In the genomic region with DNA sequence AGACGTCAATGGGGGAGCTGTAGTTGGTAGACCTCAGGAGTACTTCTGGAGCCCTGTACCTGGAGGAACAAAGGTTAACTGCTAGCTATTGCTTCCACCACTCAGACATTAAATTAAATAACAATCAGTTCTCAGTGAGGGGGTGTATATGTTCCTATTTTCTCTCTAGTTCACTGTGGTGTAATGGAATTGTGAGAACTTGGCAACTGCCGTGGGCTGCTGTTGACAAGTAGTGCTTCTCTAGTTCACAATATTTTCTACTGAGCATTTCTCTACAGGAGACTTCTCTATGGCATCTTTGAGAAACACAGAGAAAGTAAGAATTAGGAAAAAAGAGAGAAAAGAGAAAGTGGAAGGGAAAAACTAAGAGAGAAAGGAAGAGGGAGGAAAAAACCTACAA, we compare ENCODE assay signal across 33 cellular contexts. TPM values are rescaled to one million over a fixed set of nuclear protein-coding genes. Genes with fewer than 3 reads are reported as not detected.
DNase-seq lines count a peak whose midpoint lies in the region; TF ChIP-seq lines count a peak whose summit lies in the region.
"Had no signal": no experiment of that assay in that cellular context is flagged by ENCODE, and none has a peak within 500 bp of the region (broad histone marks: within the 10 kb centered on the region; RNA-seq: fewer than 3 reads in every experiment).

No MANE protein-coding gene starts in this region.

- H3K4me1 ChIP-seq in HEK293 (ENCODE audit: control insufficient read depth, insufficient read depth, low read length): no peaks in the 10 kb centered on the region
- H3K4me1 ChIP-seq: A549; BLaER1; BLaER1 treated with 17β-estradiol and CSF1 and Interleukin-3, amounts not matched to agents 10 nM and 100 nM had no signal

- no peak overlapping the region for H3K4me3 ChIP-seq in HEK293 (ENCODE audit: low read depth, low read length)
- H3K4me3 ChIP-seq in dorsolateral prefrontal cortex: no peak overlapping the region
- H3K4me3 ChIP-seq: A549; BLaER1; BLaER1 treated with 17β-estradiol and CSF1 and Interleukin-3, amounts not matched to agents 10 nM and 100 nM had no signal

- DNase-seq in Ammon's horn (ENCODE audit: low spot score) (peak; percentile 40), dorsolateral prefrontal cortex (peak in 2 of 10 donors; percentile 45), NCI-H1436 treated with DMSO at 0.1 percent for 48 hours (lab: John Stamatoyannopoulos, UW) (no peak), SIG-M5 treated with dmso at 0.1 percent for 504 hours (lab: John Stamatoyannopoulos, UW; ENCODE audit: unreplicated experiment) (no peak)
- no peak for DNase-seq in activated T-cell treated with anti-CD3 and anti-CD28 coated beads, Interleukin-2, amount 50 U/mL, for 24 hours
- DNase-seq: 8988T; ACHN; AML-193; BE2C; C1 segment of cervical spinal cord; Caco-2; Calu3; CD4-positive, alpha-beta memory T cell; CD4-positive, alpha-beta T cell; CD4-positive, CD25-positive, alpha-beta regulatory T cell; CD8-positive, alpha-beta memory T cell; CD8-positive, alpha-beta T cell; COR-L47; DMS 273 treated with DMSO at 0.1 percent for 48 hours; DMS153; DMS53; DMS79; DMS79 treated with DMSO at 0.1 percent for 48 hours; DND-41; EL had no signal

- peaks cover 41% of the 10 kb centered on the region for H3K36me3 Mint-ChIP-seq in activated T-cell treated with anti-CD3 and anti-CD28 coated beads, Interleukin-2, amount 50 U/mL, for 24 hours (ENCODE audit: low read depth)

- no peaks in the 10 kb centered on the region for H3K9me3 Mint-ChIP-seq in activated T-cell treated with anti-CD3 and anti-CD28 coated beads, Interleukin-2, amount 50 U/mL, for 24 hours
- H3K9me3 Mint-ChIP-seq: CD4-positive, alpha-beta memory T cell; CD4-positive, alpha-beta T cell; CD8-positive, alpha-beta memory T cell; CD8-positive, alpha-beta T cell had no signal

- H3K27me3 Mint-ChIP-seq in activated T-cell treated with anti-CD3 and anti-CD28 coated beads, Interleukin-2, amount 50 U/mL, for 24 hours: no peaks in the 10 kb centered on the region
- H3K27me3 Mint-ChIP-seq: B cell; CD4-positive, alpha-beta memory T cell; CD4-positive, alpha-beta T cell; CD4-positive, CD25-positive, alpha-beta regulatory T cell; CD8-positive, alpha-beta memory T cell had no signal

- no peaks in the 10 kb centered on the region for H3K9me3 ChIP-seq in HEK293 (ENCODE audit: control insufficient read depth, insufficient read depth, low read depth, low read length)
- H3K9me3 ChIP-seq: A549; BE2C; BLaER1; BLaER1 treated with 17β-estradiol and CSF1 and Interleukin-3, amounts not matched to agents 10 nM and 100 nM; Caco-2 had no signal

- H3K4me3 Mint-ChIP-seq in activated T-cell treated with anti-CD3 and anti-CD28 coated beads, Interleukin-2, amount 50 U/mL, for 24 hours: no peak overlapping the region
- H3K4me3 Mint-ChIP-seq: B cell; CD14-positive monocyte; CD4-positive, alpha-beta memory T cell; CD4-positive, alpha-beta T cell; CD4-positive, CD25-positive, alpha-beta regulatory T cell; CD8-positive, alpha-beta memory T cell; CD8-positive, alpha-beta T cell had no signal

- H3K4me1 Mint-ChIP-seq in activated T-cell treated with anti-CD3 and anti-CD28 coated beads, Interleukin-2, amount 50 U/mL, for 24 hours (ENCODE audit: low read depth): peaks cover 9% of the 10 kb centered on the region
- H3K4me1 Mint-ChIP-seq: B cell, CD14-positive monocyte had no signal

- no peaks in the 10 kb centered on the region for H3K27me3 ChIP-seq in dorsolateral prefrontal cortex
- H3K27me3 ChIP-seq: BE2C; BLaER1; BLaER1 treated with 17β-estradiol and CSF1 and Interleukin-3, amounts not matched to agents 10 nM and 100 nM had no signal

- no peak overlapping the region for H3K27ac ChIP-seq in HEK293 (ENCODE audit: extremely low read depth, low read depth, low read length)
- H3K27ac ChIP-seq in dorsolateral prefrontal cortex: peak overlapping the region in 33 of 59 donors; percentile 0 to 71 (median 25)
- H3K27ac ChIP-seq: 22Rv1; A549; BLaER1; BLaER1 treated with 17β-estradiol and CSF1 and Interleukin-3, amounts not matched to agents 10 nM and 100 nM; C4-2B had no signal

- CTCF ChIA-PET in HEK293 (lab: Yijun Ruan, JAX): interaction anchor here (1.1 kb wide), 1 partner anchor 22 kb away, joined by 5 read pairs; no protein-coding TSS in a partner anchor

- no peak overlapping the region for H3K27ac Mint-ChIP-seq in activated T-cell treated with anti-CD3 and anti-CD28 coated beads, Interleukin-2, amount 50 U/mL, for 24 hours
- H3K27ac Mint-ChIP-seq: B cell; CD4-positive, alpha-beta T cell; CD4-positive, CD25-positive, alpha-beta regulatory T cell; CD8-positive, alpha-beta memory T cell; CD8-positive, alpha-beta T cell had no signal

- TF ChIP-seq CTCF in HEK293 (tag by site-specific recombination; IDR thresholded peaks at IDR 0.05) (no peak), dorsolateral prefrontal cortex (IDR thresholded peaks at IDR 0.05 in 54 of 56, conservative IDR thresholded peaks at IDR 0.05 in 2 of 56; ENCODE audit: low read depth in 1 of 56, partially characterized antibody in 56 of 56) (no peak)

- POLR2A ChIA-PET in HEK293 (lab: Yijun Ruan, JAX): no interaction called here

- peaks cover 11 to 28% of the 10 kb centered on the region in 2 experiments for H3K36me3 ChIP-seq in HEK293 (ENCODE audit: control insufficient read depth in 2 of 2, insufficient read depth in 1 of 2, low read length in 2 of 2)

- intact Hi-C loops in dorsolateral prefrontal cortex (cut with DNase I): no loop called here

TF ChIP-seq in HEK293, 187 proteins besides CTCF, POLR2A, EP300 and RAD21:
- TF ChIP-seq ZNF23 (tag by site-specific recombination; IDR thresholded peaks at IDR 0.05; ENCODE audit: borderline replicate concordance) (no peak), ZNF341 (tag by site-specific recombination; IDR thresholded peaks at IDR 0.05; ENCODE audit: low read depth) (no peak), PRDM1 (tag by site-specific recombination; IDR thresholded peaks at IDR 0.05) (peak; percentile 83)

RNA-seq across cellular contexts. Expression of a gene that starts 23.4 kb away (rescaled TPM):
- 10 to 100 TPM; 26.7 to 82.7 (median 57.8) TPM for total RNA-seq in dorsolateral prefrontal cortex
- total RNA-seq: CD4-positive, alpha-beta memory T cell had no signal

RNA-seq across cellular contexts. Expression of a gene that starts 43.2 kb away (rescaled TPM):
- 10 to 100 TPM in 116 of 120 experiments, 1 to 10 TPM in 4; 9.1 to 27.8 (median 14.9) TPM for total RNA-seq in dorsolateral prefrontal cortex

RNA-seq across cellular contexts. Expression of a gene that starts 46.8 kb away (rescaled TPM):
- 100 to 1,000 TPM in 115 of 120 experiments, 10 to 100 TPM in 5; 91.4 to 209 (median 146) TPM for total RNA-seq in dorsolateral prefrontal cortex
